Comparison of ENCODE assay signal across 1 cellular context in the genomic region with DNA sequence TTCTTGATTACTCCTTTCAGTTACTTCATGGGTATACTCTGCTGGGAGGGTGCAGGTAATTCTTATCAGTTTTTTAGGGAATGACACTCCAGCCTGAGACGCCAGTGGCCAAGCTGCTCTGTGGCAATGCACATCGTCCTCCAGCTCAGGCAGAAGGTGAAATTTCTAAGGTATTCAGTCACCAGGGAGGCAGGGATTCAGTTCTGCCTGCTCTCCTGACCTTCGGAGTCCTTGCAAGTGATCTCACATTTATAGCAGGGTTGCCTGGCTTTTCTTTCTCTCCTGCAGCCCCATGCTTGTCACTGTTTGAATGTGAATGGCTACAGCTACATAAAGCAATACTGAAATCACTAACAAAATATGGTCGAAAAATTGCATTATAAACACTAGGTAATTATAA.
TF ChIP-seq lines count a peak whose summit lies in the region.

No MANE protein-coding gene starts in this region.

TF ChIP-seq in GM12878, 131 proteins besides CTCF, POLR2A, EP300 and RAD21 (continued from another document):
- TF ChIP-seq, protein P1, sequence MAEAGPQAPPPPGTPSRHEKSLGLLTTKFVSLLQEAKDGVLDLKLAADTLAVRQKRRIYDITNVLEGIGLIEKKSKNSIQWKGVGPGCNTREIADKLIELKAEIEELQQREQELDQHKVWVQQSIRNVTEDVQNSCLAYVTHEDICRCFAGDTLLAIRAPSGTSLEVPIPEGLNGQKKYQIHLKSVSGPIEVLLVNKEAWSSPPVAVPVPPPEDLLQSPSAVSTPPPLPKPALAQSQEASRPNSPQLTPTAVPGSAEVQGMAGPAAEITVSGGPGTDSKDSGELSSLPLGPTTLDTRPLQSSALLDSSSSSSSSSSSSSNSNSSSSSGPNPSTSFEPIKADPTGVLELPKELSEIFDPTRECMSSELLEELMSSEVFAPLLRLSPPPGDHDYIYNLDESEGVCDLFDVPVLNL (IDR thresholded peaks at IDR 0.05; ENCODE audit: low read depth, low read length), result no peak
- TF ChIP-seq YBX1 (IDR thresholded peaks at IDR 0.05) (no peak), BMI1 (IDR thresholded peaks at IDR 0.05; ENCODE audit: borderline replicate concordance) (no peak), CREM (IDR thresholded peaks at IDR 0.05; ENCODE audit: low read depth) (no peak), SPI1 (IDR thresholded peaks at IDR 0.05; ENCODE audit: borderline replicate concordance, insufficient read depth, low read depth, low read length) (no peak), ZSCAN29 (IDR thresholded peaks at IDR 0.05) (no peak)
